15 cellular contexts compared by ENCODE assay signal in genomic region chr9:93893899-93894690, GRCh38.
A peak's percentile ranks its signal among the peaks of the same experiment; 100 is the strongest.
DNase-seq lines count a peak whose midpoint lies in the region; ATAC-seq and TF ChIP-seq lines count a peak whose summit lies in the region.
"Had no signal": no experiment of that assay in that cellular context is flagged by ENCODE, and none has a peak within 500 bp of the region (broad histone marks: within the 10 kb centered on the region; RNA-seq: fewer than 3 reads in every experiment).

No MANE protein-coding gene starts in this region.

- no peaks in the 10 kb centered on the region for H3K27me3 ChIP-seq in endodermal cell (ENCODE audit: control insufficient read depth, insufficient read depth, low read length, poor library complexity, severe bottlenecking)

- no peak overlapping the region for H3K27ac Mint-ChIP-seq in endodermal cell
- H3K27ac Mint-ChIP-seq in progenitor cell of endocrine pancreas, result peak overlapping the region; percentile 54
- H3K27ac Mint-ChIP-seq: activated B cell treated with CpG ODN at 0.5 μM for 24 hours; nephron; stimulated activated naive CD8-positive, alpha-beta T cell treated with anti-CD3 and anti-CD28 coated beads, Interleukin-15, Interleukin-2, amounts not matched to agents 100 ng/mL and 50 ng/mL, for 24 hours had no signal

- H3K9me3 Mint-ChIP-seq in endodermal cell, result peaks cover 32% of the 10 kb centered on the region
- H3K9me3 Mint-ChIP-seq in progenitor cell of endocrine pancreas (ENCODE audit: low read depth), result peaks cover 9% of the 10 kb centered on the region

- DNase-seq in NCI-H345 (lab: John Stamatoyannopoulos, UW), result peak; percentile 15
- DNase-seq in NCI-H345 treated with DMSO at 0.1 percent for 48 hours (lab: John Stamatoyannopoulos, UW; ENCODE audit: unreplicated experiment), result no peak
- DNase-seq in HuH-7.5 (ENCODE audit: low spot score), result peak; percentile 43
- DNase-seq in endodermal cell, result peak; percentile 25
- peak; percentile 9 for DNase-seq in progenitor cell of endocrine pancreas (ENCODE audit: low spot score, unreplicated experiment)
- no peak for DNase-seq in globus pallidus (ENCODE audit: low spot score)
- no peak for DNase-seq in central memory CD4-positive, alpha-beta T cell
- DNase-seq: activated B cell treated with CpG ODN at 0.5 μM for 24 hours, GOT3, NCI-H1436 had no signal

- no peaks in the 10 kb centered on the region for H3K36me3 ChIP-seq in endodermal cell (ENCODE audit: control insufficient read depth, insufficient read depth, low read length)

- H3K27ac ChIP-seq in endodermal cell (ENCODE audit: low read depth, low read length), result no peak overlapping the region
- H3K27ac ChIP-seq: epithelial cell of prostate had no signal

- H3K36me3 Mint-ChIP-seq in endodermal cell (ENCODE audit: low read depth) (no peaks in the 10 kb centered on the region), progenitor cell of endocrine pancreas (ENCODE audit: insufficient read depth) (no peaks in the 10 kb centered on the region)

- peaks cover 12% of the 10 kb centered on the region for H3K9me3 ChIP-seq in endodermal cell (ENCODE audit: control insufficient read depth, low read length)

- H3K27me3 Mint-ChIP-seq in endodermal cell (ENCODE audit: insufficient read depth) (peaks cover 6% of the 10 kb centered on the region), progenitor cell of endocrine pancreas (peaks cover 10% of the 10 kb centered on the region)
- H3K27me3 Mint-ChIP-seq: activated B cell treated with CpG ODN at 0.5 μM for 24 hours; stimulated activated naive CD8-positive, alpha-beta T cell treated with anti-CD3 and anti-CD28 coated beads, Interleukin-15, Interleukin-2, amounts not matched to agents 100 ng/mL and 50 ng/mL, for 24 hours had no signal

- no peaks in the 10 kb centered on the region for H3K4me1 ChIP-seq in endodermal cell (ENCODE audit: control insufficient read depth, insufficient read depth, low read length)

- TF ChIP-seq CTCF in endodermal cell (conservative IDR thresholded peaks at IDR 0.05) (no peak), progenitor cell of endocrine pancreas (IDR thresholded peaks at IDR 0.05; ENCODE audit: unreplicated experiment) (no peak)

- H3K4me3 Mint-ChIP-seq in endodermal cell (no peak overlapping the region), progenitor cell of endocrine pancreas (ENCODE audit: low read depth) (no peak overlapping the region)
- H3K4me3 Mint-ChIP-seq: activated B cell treated with CpG ODN at 0.5 μM for 24 hours; nephron; stimulated activated naive CD8-positive, alpha-beta T cell treated with anti-CD3 and anti-CD28 coated beads, Interleukin-15, Interleukin-2, amounts not matched to agents 100 ng/mL and 50 ng/mL, for 24 hours had no signal

- WGBS in endodermal cell (ENCODE audit: insufficient coverage in 1 of 2, insufficient read length in 1 of 2), 2 experiments, result 84 to 91% methylated on average over 10 to 15 of the region's 15 CpGs

- no peak overlapping the region for H3K9ac ChIP-seq in endodermal cell (ENCODE audit: extremely low read depth, low read length, poor library complexity, severe bottlenecking)

- no peak for ATAC-seq in GM18519 (IDR thresholded peaks at IDR 0.05; ENCODE audit: low FRiP score, unreplicated experiment)
- ATAC-seq: K562 had no signal

- H3K4me1 Mint-ChIP-seq in endodermal cell (no peaks in the 10 kb centered on the region), progenitor cell of endocrine pancreas (ENCODE audit: low read depth) (peaks cover 3% of the 10 kb centered on the region)
- H3K4me1 Mint-ChIP-seq: activated B cell treated with CpG ODN at 0.5 μM for 24 hours, nephron had no signal

- H3K4me3 ChIP-seq in endodermal cell (ENCODE audit: low read length), result no peak overlapping the region
- H3K4me3 ChIP-seq: K562 had no signal

Comparison
In these comparisons a context has a peak if more than half of its experiments do, and no peak if none do; other contexts are left out.
1. DNase-seq: peak in NCI-H345 (single experiment), HuH-7.5 (single experiment), endodermal cell (single experiment) and progenitor cell of endocrine pancreas (single experiment); none in NCI-H345 treated with DMSO at 0.1 percent for 48 hours (single experiment), globus pallidus (single experiment) and central memory CD4-positive, alpha-beta T cell (single experiment).